Comparison of ENCODE assay signal across 24 cellular contexts in genomic region chr17:40459646-40460584, GRCh38. TPM values are rescaled to one million over a fixed set of nuclear protein-coding genes. Genes with fewer than 3 reads are reported as not detected.
DNase-seq lines count a peak whose midpoint lies in the region; ATAC-seq, FAIRE-seq and TF ChIP-seq lines count a peak whose summit lies in the region.
"Had no signal": no experiment of that assay in that cellular context is flagged by ENCODE, and none has a peak within 500 bp of the region (broad histone marks: within the 10 kb centered on the region; RNA-seq: fewer than 3 reads in every experiment).

No MANE protein-coding gene starts in this region.

- H3K36me3 Mint-ChIP-seq in MCF 10A (ENCODE audit: insufficient read depth, unreplicated experiment) = peaks cover 13% of the 10 kb centered on the region
- peaks cover 14% of the 10 kb centered on the region for H3K36me3 Mint-ChIP-seq in chondrocyte (ENCODE audit: low read depth)
- peaks cover 7% of the 10 kb centered on the region for H3K36me3 Mint-ChIP-seq in mesothelial cell of epicardium

- intact Hi-C loops in breast epithelium (cut with DNase I; ENCODE audit: low total_unique reads) (no loop called here), MCF 10A (cut with micrococcal nuclease) (no loop called here)

- H3K27me3 ChIP-seq in breast epithelium = no peaks in the 10 kb centered on the region
- H3K27me3 ChIP-seq: BLaER1 treated with 17β-estradiol and CSF1 and Interleukin-3, amounts not matched to agents 10 nM and 100 nM; gastrocnemius medialis; left lung had no signal

- no peak overlapping the region for H3K27ac Mint-ChIP-seq in MCF 10A (ENCODE audit: low read depth, unreplicated experiment)
- H3K27ac Mint-ChIP-seq in chondrocyte (ENCODE audit: unreplicated experiment) = peak overlapping the region; percentile 17
- peak overlapping the region; percentile 16 for H3K27ac Mint-ChIP-seq in mesothelial cell of epicardium
- H3K27ac Mint-ChIP-seq: activated T-helper 2 cell treated with anti-CD3 and anti-CD28 coated beads, Interferon-gamma antibody, Interleukin-2, Interleukin-4, amounts not matched to agents 10 μg/mL and 5 μg/mL and 100 μg/mL, durations not matched to agents 14 hours and 24 hours and 36 hours; stimulated activated naive CD8-positive, alpha-beta T cell treated with anti-CD3 and anti-CD28 coated beads, Interleukin-15, amount 100 ng/mL, for 72 hours had no signal

- POLR2A ChIA-PET in MCF 10A (lab: Yijun Ruan, JAX) = interaction anchor here (1.0 to 7.5 kb wide), 2 partner anchors 11 to 12 kb away, joined by 3 to 79 read pairs; no protein-coding TSS in a partner anchor

- H3K4me3 ChIP-seq in breast epithelium = no peak overlapping the region
- H3K4me3 ChIP-seq: BLaER1 treated with 17β-estradiol and CSF1 and Interleukin-3, amounts not matched to agents 10 nM and 100 nM; gastrocnemius medialis; GM12878; HAP-1; left lung; skin epidermis had no signal

- no TSS peak for BruUV-seq in MCF 10A (replicated peaks; lab: Mats Ljungman, UMichigan)

- H3K4me1 ChIP-seq in breast epithelium = peaks cover 4 to 10% of the 10 kb centered on the region in 2 donors
- H3K4me1 ChIP-seq: HAP-1 had no signal

- peaks cover 11% of the 10 kb centered on the region for H3K27me3 Mint-ChIP-seq in MCF 10A (ENCODE audit: insufficient read depth, unreplicated experiment)
- H3K27me3 Mint-ChIP-seq in chondrocyte (ENCODE audit: low read depth) = no peaks in the 10 kb centered on the region
- no peaks in the 10 kb centered on the region for H3K27me3 Mint-ChIP-seq in mesothelial cell of epicardium (ENCODE audit: low read depth)
- H3K27me3 Mint-ChIP-seq: activated CD4-positive, alpha-beta T cell treated with anti-CD3 and anti-CD28 coated beads, Interleukin-2, amount 10 ng/mL, durations not matched to agents 24 days and 14 days; stimulated activated naive CD8-positive, alpha-beta T cell treated with anti-CD3 and anti-CD28 coated beads, Interleukin-15, amount 100 ng/mL, for 72 hours had no signal

- H3K36me3 ChIP-seq in breast epithelium = no peaks in the 10 kb centered on the region
- H3K36me3 ChIP-seq: HAP-1 had no signal

- no peak for TF ChIP-seq POLR2A in breast epithelium (IDR thresholded peaks at IDR 0.05)

- CTCF ChIA-PET in MCF 10A (lab: Yijun Ruan, JAX) = interaction anchor here (0.6 to 1.3 kb wide), 4 partner anchors 9 to 43 kb away, joined by 3 to 9 read pairs (median 4); no protein-coding TSS in a partner anchor

- H3K9me3 Mint-ChIP-seq in MCF 10A (ENCODE audit: unreplicated experiment) (no peaks in the 10 kb centered on the region), chondrocyte (ENCODE audit: low read depth) (no peaks in the 10 kb centered on the region), mesothelial cell of epicardium (no peaks in the 10 kb centered on the region)
- H3K9me3 Mint-ChIP-seq: activated CD4-positive, alpha-beta T cell treated with anti-CD3 and anti-CD28 coated beads, Interleukin-2, amount 10 ng/mL, durations not matched to agents 24 days and 14 days; activated T-helper 2 cell treated with anti-CD3 and anti-CD28 coated beads, Interferon-gamma antibody, Interleukin-2, Interleukin-4, amounts not matched to agents 10 μg/mL and 5 μg/mL and 100 μg/mL, durations not matched to agents 14 hours and 24 hours and 36 hours; stimulated activated naive CD8-positive, alpha-beta T cell treated with anti-CD3 and anti-CD28 coated beads, Interleukin-15, amount 100 ng/mL, for 72 hours had no signal

- no peak for DNase-seq in breast epithelium (ENCODE audit: low spot score in 2 of 2)
- DNase-seq in MCF 10A (ENCODE audit: unreplicated experiment) = no peak
- DNase-seq in chondrocyte (ENCODE audit: low spot score) = no peak
- no peak for DNase-seq in mesothelial cell of epicardium (ENCODE audit: low spot score in 2 of 2, unreplicated experiment in 2 of 2)
- DNase-seq in urothelium cell line (ENCODE audit: low spot score) = no peak
- DNase-seq in NK-92 (lab: John Stamatoyannopoulos, UW; ENCODE audit: unreplicated experiment) = no peak
- DNase-seq in activated CD4-positive, alpha-beta T cell treated with anti-CD3 and anti-CD28 coated beads for 4 hours = no peak
- DNase-seq: activated CD4-positive, alpha-beta T cell treated with anti-CD3 and anti-CD28 coated beads, Interleukin-2, amount 10 ng/mL, durations not matched to agents 24 days and 14 days; dermis blood vessel endothelial cell; gastrocnemius medialis; left lung; MV-4-11; NCI-H2029; NK-92 treated with Interleukin-12 subunit alpha and Interleukin-12 subunit beta, amount 100 ng/mL, for 24 hours; stimulated activated CD4-positive, alpha-beta T cell treated with anti-CD3 and anti-CD28 coated beads, Interleukin-4, amount 100 ng/mL, for 1 hour; stimulated activated naive CD8-positive, alpha-beta T cell treated with anti-CD3 and anti-CD28 coated beads, Interleukin-15, amount 100 ng/mL, for 72 hours had no signal

- peak; percentile 63 for FAIRE-seq in urothelium cell line (lab: Jason Lieb, UNC)
- FAIRE-seq: A204.1, GM12878, TTC549 had no signal

- no peaks in the 10 kb centered on the region for H3K9me3 ChIP-seq in breast epithelium
- H3K9me3 ChIP-seq: BLaER1 treated with 17β-estradiol and CSF1 and Interleukin-3, amounts not matched to agents 10 nM and 100 nM; gastrocnemius medialis; HAP-1; left lung had no signal

- no peak for TF ChIP-seq CTCF in breast epithelium (IDR thresholded peaks at IDR 0.05)
- TF ChIP-seq CTCF in MCF 10A (IDR thresholded peaks at IDR 0.05; ENCODE audit: unreplicated experiment) = no peak
- no peak for TF ChIP-seq CTCF in chondrocyte (IDR thresholded peaks at IDR 0.05)
- no peak for TF ChIP-seq CTCF in mesothelial cell of epicardium (IDR thresholded peaks at IDR 0.05; ENCODE audit: unreplicated experiment)

- no peak overlapping the region for H3K4me3 Mint-ChIP-seq in MCF 10A (ENCODE audit: unreplicated experiment)
- no peak overlapping the region for H3K4me3 Mint-ChIP-seq in chondrocyte (ENCODE audit: unreplicated experiment)
- no peak overlapping the region for H3K4me3 Mint-ChIP-seq in mesothelial cell of epicardium
- H3K4me3 Mint-ChIP-seq: activated CD4-positive, alpha-beta T cell treated with anti-CD3 and anti-CD28 coated beads, Interleukin-2, amount 10 ng/mL, durations not matched to agents 24 days and 14 days; stimulated activated naive CD8-positive, alpha-beta T cell treated with anti-CD3 and anti-CD28 coated beads, Interleukin-15, amount 100 ng/mL, for 72 hours had no signal

- H3K4me1 Mint-ChIP-seq in MCF 10A (ENCODE audit: insufficient read depth, unreplicated experiment) (peaks cover 12% of the 10 kb centered on the region), chondrocyte (ENCODE audit: low read depth) (peaks cover 56% of the 10 kb centered on the region), mesothelial cell of epicardium (peaks cover 70% of the 10 kb centered on the region)
- H3K4me1 Mint-ChIP-seq: stimulated activated naive CD8-positive, alpha-beta T cell treated with anti-CD3 and anti-CD28 coated beads, Interleukin-15, amount 100 ng/mL, for 72 hours had no signal

- peak overlapping the region; percentile 54 to 80 for H3K27ac ChIP-seq in breast epithelium
- H3K27ac ChIP-seq: BLaER1 treated with 17β-estradiol and CSF1 and Interleukin-3, amounts not matched to agents 10 nM and 100 nM; left lung had no signal

- no peak for ATAC-seq in HG03175 (IDR thresholded peaks at IDR 0.05; ENCODE audit: unreplicated experiment)
- ATAC-seq: gastrocnemius medialis; GM12878; left lung; stimulated activated naive CD8-positive, alpha-beta T cell treated with anti-CD3 and anti-CD28 coated beads, Interleukin-15, amount 100 ng/mL, for 72 hours had no signal

RNA-seq across cellular contexts. Expression of gene IGFBP4, which starts 16.7 kb away (rescaled TPM):
- 100 to 1,000 TPM; 191 to 893 (median 278) TPM for total RNA-seq in breast epithelium
- 6.5 and 14.4 TPM in 2 replicates for total RNA-seq in MCF 10A (2022)
- 351 to 496 TPM (median 486 TPM) in 3 replicates for total RNA-seq in chondrocyte
- total RNA-seq in mesothelial cell of epicardium = 106 to 111 TPM (median 108 TPM) in 3 replicates

RNA-seq across cellular contexts. Expression of gene TNS4, which starts 41.5 kb away (rescaled TPM):
- total RNA-seq in breast epithelium (10 to 100 TPM in 2 of 3 donors, not detected in 1; 30.5 to 52.2 TPM), MCF 10A (2022) (387 and 522 TPM in 2 replicates), chondrocyte (0.39 TPM in 1 of 3 replicates, not detected in the others), mesothelial cell of epicardium (0.07 TPM in 1 of 3 replicates, not detected in the others)
- total RNA-seq: dermis blood vessel endothelial cell had no signal

RNA-seq across cellular contexts. Expression of gene TOP2A, which starts 42.2 kb away (rescaled TPM):
- total RNA-seq in breast epithelium = 1 to 10 TPM; 2.0 to 6.4 (median 2.5) TPM
- total RNA-seq in MCF 10A (2022) = 100 and 151 TPM in 2 replicates
- 24.6 to 28.2 TPM (median 27.8 TPM) in 3 replicates for total RNA-seq in chondrocyte
- 79.4 to 91.0 TPM (median 85.3 TPM) in 3 replicates for total RNA-seq in mesothelial cell of epicardium
